Comparison of ENCODE assay signal across 8 cellular contexts in genomic region chr14:95290769-95291440, GRCh38. TPM values are rescaled to one million over a fixed set of nuclear protein-coding genes. Genes with fewer than 3 reads are reported as not detected.
DNase-seq lines count a peak whose midpoint lies in the region; ATAC-seq and TF ChIP-seq lines count a peak whose summit lies in the region.

No MANE protein-coding gene starts in this region.

- ATAC-seq in RWPE2 (ENCODE audit: low read depth) = peak; percentile 38; the same call in 2 of the 3 replicates
- no peak for ATAC-seq in HG03039 (IDR thresholded peaks at IDR 0.05; ENCODE audit: unreplicated experiment)

- DNase-seq in BE2C (peak; percentile 80), LHCN-M2 (ENCODE audit: low read depth) (peak; percentile 43), RWPE2 (ENCODE audit: low spot score) (no peak), left kidney (ENCODE audit: low read depth, low spot score) (peak; percentile 75), NCI-H1930 (lab: John Stamatoyannopoulos, UW) (no peak), ascending aorta (ENCODE audit: low spot score in 2 of 2) (no peak)
- DNase-seq in activated T-cell treated with anti-CD3 and anti-CD28 coated beads, Interleukin-2, amount 50 U/mL, for 24 hours = no peak

- no peak overlapping the region for H3K27ac Mint-ChIP-seq in activated T-cell treated with anti-CD3 and anti-CD28 coated beads, Interleukin-2, amount 50 U/mL, for 24 hours

- no peaks in the 10 kb centered on the region for H3K36me3 Mint-ChIP-seq in activated T-cell treated with anti-CD3 and anti-CD28 coated beads, Interleukin-2, amount 50 U/mL, for 24 hours (ENCODE audit: low read depth)

- TF ChIP-seq CTCF in BE2C (IDR thresholded peaks at IDR 0.05; ENCODE audit: low read depth, low read length) = no peak
- no peak for TF ChIP-seq CTCF in RWPE2 (IDR thresholded peaks at IDR 0.05; ENCODE audit: poor library complexity, severe bottlenecking)
- no peak for TF ChIP-seq CTCF in ascending aorta (IDR thresholded peaks at IDR 0.05)

- H3K27me3 Mint-ChIP-seq in activated T-cell treated with anti-CD3 and anti-CD28 coated beads, Interleukin-2, amount 50 U/mL, for 24 hours = peaks cover 51% of the 10 kb centered on the region

- no peak overlapping the region for H3K4me3 ChIP-seq in BE2C (ENCODE audit: low read depth, low read length)
- H3K4me3 ChIP-seq in RWPE2 (ENCODE audit: severe bottlenecking) = no peak overlapping the region
- H3K4me3 ChIP-seq in ascending aorta = no peak overlapping the region

- intact Hi-C loops in ascending aorta (cut with DNase I) = no loop called here

- H3K9me3 ChIP-seq in BE2C (peaks cover 6% of the 10 kb centered on the region; the same call in 1 of the 2 replicates), RWPE2 (ENCODE audit: severe bottlenecking) (no peaks in the 10 kb centered on the region), ascending aorta (no peaks in the 10 kb centered on the region)

- H3K4me1 Mint-ChIP-seq in activated T-cell treated with anti-CD3 and anti-CD28 coated beads, Interleukin-2, amount 50 U/mL, for 24 hours (ENCODE audit: low read depth) = no peaks in the 10 kb centered on the region

- H3K27ac ChIP-seq in RWPE2 (ENCODE audit: poor library complexity, severe bottlenecking) (peak overlapping the region; percentile 3), ascending aorta (no peak overlapping the region)

- no peaks in the 10 kb centered on the region for H3K27me3 ChIP-seq in BE2C
- no peaks in the 10 kb centered on the region for H3K27me3 ChIP-seq in RWPE2 (ENCODE audit: insufficient read depth, poor library complexity, severe bottlenecking)
- no peaks in the 10 kb centered on the region for H3K27me3 ChIP-seq in ascending aorta

- no peaks in the 10 kb centered on the region for H3K36me3 ChIP-seq in BE2C
- no peaks in the 10 kb centered on the region; the same call in 1 of the 2 replicates for H3K36me3 ChIP-seq in RWPE2 (ENCODE audit: low read depth)
- no peaks in the 10 kb centered on the region for H3K36me3 ChIP-seq in ascending aorta

- no peak overlapping the region for H3K4me3 Mint-ChIP-seq in activated T-cell treated with anti-CD3 and anti-CD28 coated beads, Interleukin-2, amount 50 U/mL, for 24 hours

- H3K4me1 ChIP-seq in BE2C (peaks cover 11% of the 10 kb centered on the region), RWPE2 (ENCODE audit: insufficient read depth, poor library complexity, severe bottlenecking) (peaks cover 20% of the 10 kb centered on the region), ascending aorta (peaks cover 0 to 3% of the 10 kb centered on the region in 2 donors)

- peaks cover 11% of the 10 kb centered on the region for H3K9me3 Mint-ChIP-seq in activated T-cell treated with anti-CD3 and anti-CD28 coated beads, Interleukin-2, amount 50 U/mL, for 24 hours

RNA-seq across cellular contexts. Expression of gene CLMN, which starts 28.8 kb away (rescaled TPM):
- polyA plus RNA-seq in BE2C (2012; ENCODE audit: insufficient read depth, insufficient read length, low read depth) = 3.2 TPM
- 3.1 and 3.6 TPM in 2 replicates for total RNA-seq in LHCN-M2 (2014; rRNA removed)
- 2.6 TPM for polyA plus RNA-seq in LHCN-M2 (2012)
- total RNA-seq in ascending aorta = 4.7 TPM

Comparison
In these comparisons a context has a peak if more than half of its experiments do, and no peak if none do; other contexts are left out.
1. DNase-seq: peak in BE2C (single experiment), LHCN-M2 (single experiment) and left kidney (single experiment); none in RWPE2 (single experiment), activated T-cell treated with anti-CD3 and anti-CD28 coated beads, Interleukin-2, amount 50 U/mL, for 24 hours (single experiment), NCI-H1930 (0 of 2) and ascending aorta (0 of 2).